8 cellular contexts compared by ENCODE assay signal in the genomic region with DNA sequence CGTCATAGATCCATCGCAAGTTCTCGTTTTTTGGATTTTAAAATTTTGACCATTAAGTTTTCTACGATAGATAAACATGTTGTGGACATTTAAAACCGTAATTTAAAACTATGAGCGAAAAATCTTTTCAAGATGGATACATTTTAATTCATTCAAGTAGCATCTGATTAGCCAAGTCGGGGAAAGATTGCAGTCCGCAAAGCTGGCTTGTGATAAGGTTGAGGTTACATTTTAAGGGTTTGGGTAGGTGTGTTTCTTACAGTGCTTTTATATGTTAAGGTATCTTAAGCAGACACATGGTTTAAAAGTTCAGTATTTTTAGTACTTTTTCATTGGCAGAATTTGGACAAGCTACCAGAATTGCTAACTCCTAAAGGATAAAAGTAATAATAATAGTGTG. TPM values are rescaled to one million over a fixed set of nuclear protein-coding genes. Genes with fewer than 3 reads are reported as not detected.
DNase-seq lines count a peak whose midpoint lies in the region; ATAC-seq lines count a peak whose summit lies in the region.

No MANE protein-coding gene starts in this region.

- POLR2A ChIA-PET in activated CD4-positive, alpha-beta T cell treated with anti-CD3 and anti-CD28 coated beads for 36 hours (lab: Charles Lee), result interaction anchor here (0.6 to 4.2 kb wide), 5 partner anchors 9 to 61 kb away, joined by 3 to 23 read pairs (median 4); partner anchors contain the start of genes ACAT2, MRPL18 and TCP1

- DNase-seq in activated CD4-positive, alpha-beta T cell treated with anti-CD3 and anti-CD28 coated beads for 36 hours, result no peak
- DNase-seq in activated CD4-positive, alpha-beta T cell treated with anti-CD3 and anti-CD28 coated beads for 4 hours, result no peak
- DNase-seq in activated T-helper 2 cell treated with anti-CD3 and anti-CD28 coated beads, Interferon-gamma antibody, Interleukin-2, Interleukin-4, amounts not matched to agents 10 μg/mL and 5 μg/mL and 100 μg/mL, durations not matched to agents 14 hours and 24 hours and 36 hours (ENCODE audit: low spot score), result no peak
- DNase-seq in iris pigment epithelial cell (ENCODE audit: low read depth), result peak; percentile 29
- DNase-seq in AG08396 (ENCODE audit: low spot score), result no peak
- no peak for DNase-seq in NCI-H2171 (lab: John Stamatoyannopoulos, UW)

- peaks cover 39% of the 10 kb centered on the region for H3K36me3 Mint-ChIP-seq in activated CD4-positive, alpha-beta T cell treated with anti-CD3 and anti-CD28 coated beads for 36 hours (ENCODE audit: low read depth)
- H3K36me3 Mint-ChIP-seq in activated T-helper 2 cell treated with anti-CD3 and anti-CD28 coated beads, Interferon-gamma antibody, Interleukin-2, Interleukin-4, amounts not matched to agents 10 μg/mL and 5 μg/mL and 100 μg/mL, durations not matched to agents 14 hours and 24 hours and 36 hours (ENCODE audit: low read depth), result peaks cover 57% of the 10 kb centered on the region

- no peaks in the 10 kb centered on the region for H3K9me3 ChIP-seq in subcutaneous abdominal adipose tissue (ENCODE audit: control insufficient read depth in 5 of 5, low read length in 5 of 5)

- peak overlapping the region; percentile 95 for H3K4me3 Mint-ChIP-seq in activated CD4-positive, alpha-beta T cell treated with anti-CD3 and anti-CD28 coated beads for 36 hours
- peak overlapping the region; percentile 88 for H3K4me3 Mint-ChIP-seq in activated T-helper 2 cell treated with anti-CD3 and anti-CD28 coated beads, Interferon-gamma antibody, Interleukin-2, Interleukin-4, amounts not matched to agents 10 μg/mL and 5 μg/mL and 100 μg/mL, durations not matched to agents 14 hours and 24 hours and 36 hours (ENCODE audit: low read depth)

- no peaks in the 10 kb centered on the region for H3K9me3 Mint-ChIP-seq in activated CD4-positive, alpha-beta T cell treated with anti-CD3 and anti-CD28 coated beads for 36 hours (ENCODE audit: low read depth)
- no peaks in the 10 kb centered on the region for H3K9me3 Mint-ChIP-seq in activated T-helper 2 cell treated with anti-CD3 and anti-CD28 coated beads, Interferon-gamma antibody, Interleukin-2, Interleukin-4, amounts not matched to agents 10 μg/mL and 5 μg/mL and 100 μg/mL, durations not matched to agents 14 hours and 24 hours and 36 hours

- CTCF ChIA-PET in activated CD4-positive, alpha-beta T cell treated with anti-CD3 and anti-CD28 coated beads for 36 hours (lab: Charles Lee), result interaction anchor here (0.9 to 2.0 kb wide), 11 partner anchors 8 to 61 kb away, joined by 3 to 12 read pairs (median 4); partner anchors contain the start of gene ACAT2

- no peaks in the 10 kb centered on the region for H3K27me3 Mint-ChIP-seq in activated CD4-positive, alpha-beta T cell treated with anti-CD3 and anti-CD28 coated beads for 36 hours
- no peaks in the 10 kb centered on the region for H3K27me3 Mint-ChIP-seq in activated T-helper 2 cell treated with anti-CD3 and anti-CD28 coated beads, Interferon-gamma antibody, Interleukin-2, Interleukin-4, amounts not matched to agents 10 μg/mL and 5 μg/mL and 100 μg/mL, durations not matched to agents 14 hours and 24 hours and 36 hours (ENCODE audit: low read depth)

- peak overlapping the region; percentile 95 for H3K27ac ChIP-seq in subcutaneous abdominal adipose tissue (ENCODE audit: low read depth, low read length)

- no peak for ATAC-seq in activated CD4-positive, alpha-beta T cell treated with anti-CD3 and anti-CD28 coated beads for 36 hours
- no peak for ATAC-seq in GM18498 (IDR thresholded peaks at IDR 0.05; ENCODE audit: unreplicated experiment)

- peak overlapping the region; percentile 79 to 95 (median 91) for H3K4me3 ChIP-seq in subcutaneous abdominal adipose tissue (ENCODE audit: low read depth in 1 of 5, low read length in 5 of 5)

- H3K4me1 ChIP-seq in subcutaneous abdominal adipose tissue (ENCODE audit: control insufficient read depth in 5 of 5, insufficient read depth in 5 of 5, low read length in 5 of 5), result peaks cover 0 to 47% (median 37%) of the 10 kb centered on the region in 5 donors

- no peaks in the 10 kb centered on the region for H3K36me3 ChIP-seq in subcutaneous abdominal adipose tissue (ENCODE audit: control insufficient read depth in 5 of 5, insufficient read depth in 5 of 5, low read length in 5 of 5)

- peak overlapping the region; percentile 96 for H3K27ac Mint-ChIP-seq in activated CD4-positive, alpha-beta T cell treated with anti-CD3 and anti-CD28 coated beads for 36 hours
- peak overlapping the region; percentile 85 for H3K27ac Mint-ChIP-seq in activated T-helper 2 cell treated with anti-CD3 and anti-CD28 coated beads, Interferon-gamma antibody, Interleukin-2, Interleukin-4, amounts not matched to agents 10 μg/mL and 5 μg/mL and 100 μg/mL, durations not matched to agents 14 hours and 24 hours and 36 hours

- H3K4me1 Mint-ChIP-seq in activated CD4-positive, alpha-beta T cell treated with anti-CD3 and anti-CD28 coated beads for 36 hours, result peaks cover 49% of the 10 kb centered on the region
- H3K4me1 Mint-ChIP-seq in activated T-helper 2 cell treated with anti-CD3 and anti-CD28 coated beads, Interferon-gamma antibody, Interleukin-2, Interleukin-4, amounts not matched to agents 10 μg/mL and 5 μg/mL and 100 μg/mL, durations not matched to agents 14 hours and 24 hours and 36 hours (ENCODE audit: low read depth), result peaks cover 42% of the 10 kb centered on the region

- H3K27me3 ChIP-seq in subcutaneous abdominal adipose tissue (ENCODE audit: control insufficient read depth in 5 of 5, insufficient read depth in 4 of 5, low read length in 5 of 5), result no peaks in the 10 kb centered on the region

- H3K9ac ChIP-seq in subcutaneous abdominal adipose tissue (ENCODE audit: low read length in 5 of 5), result peak overlapping the region; percentile 92 to 99 (median 98)

- intact Hi-C loops in activated CD4-positive, alpha-beta T cell treated with anti-CD3 and anti-CD28 coated beads for 36 hours (cut with DNase I, micrococcal nuclease), result loop anchor here in 1 of 2 experiments (1.0 kb wide), 1 partner anchor 37 kb away; no protein-coding TSS in a partner anchor
- intact Hi-C loops in activated T-helper 2 cell treated with anti-CD3 and anti-CD28 coated beads, Interferon-gamma antibody, Interleukin-2, Interleukin-4, amounts not matched to agents 10 μg/mL and 5 μg/mL and 100 μg/mL, durations not matched to agents 14 hours and 24 hours and 36 hours (cut with micrococcal nuclease), result loop anchor here (1.0 kb wide), 1 partner anchor 34 kb away; the partner anchor contains the start of gene ACAT2

RNA-seq across cellular contexts. Expression of gene WTAP, which starts 1.2 kb away (rescaled TPM):
- 10 to 100 TPM; 87.2 to 91.5 TPM for total RNA-seq in activated CD4-positive, alpha-beta T cell treated with anti-CD3 and anti-CD28 coated beads for 36 hours
- 110 and 114 TPM in 2 replicates for total RNA-seq in activated T-helper 2 cell treated with anti-CD3 and anti-CD28 coated beads, Interferon-gamma antibody, Interleukin-2, Interleukin-4, amounts not matched to agents 10 μg/mL and 5 μg/mL and 100 μg/mL, durations not matched to agents 14 hours and 24 hours and 36 hours

RNA-seq across cellular contexts. Expression of gene ACAT2, which starts 33.3 kb away (rescaled TPM):
- total RNA-seq in activated CD4-positive, alpha-beta T cell treated with anti-CD3 and anti-CD28 coated beads for 36 hours, result 10 to 100 TPM; 55.0 to 82.1 TPM
- total RNA-seq in activated T-helper 2 cell treated with anti-CD3 and anti-CD28 coated beads, Interferon-gamma antibody, Interleukin-2, Interleukin-4, amounts not matched to agents 10 μg/mL and 5 μg/mL and 100 μg/mL, durations not matched to agents 14 hours and 24 hours and 36 hours, result 108 and 109 TPM in 2 replicates

RNA-seq across cellular contexts. Expression of gene SOD2, which starts 35.5 kb away (rescaled TPM):
- total RNA-seq in activated CD4-positive, alpha-beta T cell treated with anti-CD3 and anti-CD28 coated beads for 36 hours, result 100 to 1,000 TPM in 1 of 2 experiments, 10 to 100 TPM in 1; 90.6 to 105 TPM
- 54.3 and 60.8 TPM in 2 replicates for total RNA-seq in activated T-helper 2 cell treated with anti-CD3 and anti-CD28 coated beads, Interferon-gamma antibody, Interleukin-2, Interleukin-4, amounts not matched to agents 10 μg/mL and 5 μg/mL and 100 μg/mL, durations not matched to agents 14 hours and 24 hours and 36 hours
